ENCODE assay signal across 1 cellular context in genomic region chr4:8325284-8325973, GRCh38.
TF ChIP-seq lines count a peak whose summit lies in the region.

No MANE protein-coding gene starts in this region.

TF ChIP-seq in WTC11, 78 proteins besides CTCF, POLR2A, EP300 and RAD21 (continued from another document):
- no peak for TF ChIP-seq AFF4 (CRISPR knock-in tag; IDR thresholded peaks at IDR 0.05; ENCODE audit: borderline replicate concordance)
- no peak for TF ChIP-seq ERG (CRISPR knock-in tag; IDR thresholded peaks at IDR 0.05)
- no peak for TF ChIP-seq ZNF219 (CRISPR knock-in tag; IDR thresholded peaks at IDR 0.05; ENCODE audit: borderline replicate concordance)
- TF ChIP-seq ZNF512 (CRISPR knock-in tag; IDR thresholded peaks at IDR 0.05; ENCODE audit: borderline replicate concordance) = no peak
- no peak for TF ChIP-seq MLX (CRISPR knock-in tag; IDR thresholded peaks at IDR 0.05)
- TF ChIP-seq NFE2L1 (CRISPR knock-in tag; IDR thresholded peaks at IDR 0.05) = no peak
- TF ChIP-seq ZSCAN18 (CRISPR knock-in tag; IDR thresholded peaks at IDR 0.05) = no peak
- TF ChIP-seq ZMAT4 (CRISPR knock-in tag; IDR thresholded peaks at IDR 0.05) = no peak
- no peak for TF ChIP-seq NR1H2 (CRISPR knock-in tag; IDR thresholded peaks at IDR 0.05)
- TF ChIP-seq E2F1 (CRISPR knock-in tag; IDR thresholded peaks at IDR 0.05) = no peak
